ENCODE assay signal across 15 cellular contexts in the genomic region with DNA sequence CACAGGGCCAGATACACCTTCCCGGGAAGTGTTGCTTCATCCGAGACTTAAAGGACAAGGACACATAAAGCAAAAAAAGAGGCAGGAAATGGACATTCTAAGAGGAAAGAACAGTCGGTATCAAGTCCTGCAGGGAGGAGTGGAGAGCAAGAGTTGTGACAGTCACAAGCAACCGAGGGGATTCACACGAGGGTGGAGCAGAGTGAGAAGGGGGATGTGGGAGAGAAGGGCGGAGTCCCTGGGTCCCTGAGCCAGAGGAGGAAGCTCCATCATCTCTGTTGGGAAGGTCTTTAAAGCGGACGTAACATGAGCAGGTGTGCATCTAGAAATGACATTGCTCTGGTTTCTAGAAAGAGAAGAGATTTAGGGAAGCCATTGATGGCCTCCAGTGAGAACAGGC. TPM values are rescaled to one million over a fixed set of nuclear protein-coding genes. Genes with fewer than 3 reads are reported as not detected.
DNase-seq lines count a peak whose midpoint lies in the region; ATAC-seq and TF ChIP-seq lines count a peak whose summit lies in the region.
"Had no signal": no experiment of that assay in that cellular context is flagged by ENCODE, and none has a peak within 500 bp of the region (broad histone marks: within the 10 kb centered on the region; RNA-seq: fewer than 3 reads in every experiment).

No MANE protein-coding gene starts in this region.

- H3K27me3 Mint-ChIP-seq in activated CD8-positive, alpha-beta memory T cell treated with anti-CD3 and anti-CD28 coated beads, Interleukin-2, amount 10 ng/mL, durations not matched to agents 7 days and 5 days, result peaks cover 3% of the 10 kb centered on the region
- H3K27me3 Mint-ChIP-seq in type B pancreatic cell, result no peaks in the 10 kb centered on the region

- H3K9me3 Mint-ChIP-seq in activated CD8-positive, alpha-beta memory T cell treated with anti-CD3 and anti-CD28 coated beads, Interleukin-2, amount 10 ng/mL, durations not matched to agents 7 days and 5 days (ENCODE audit: low read depth), result no peaks in the 10 kb centered on the region
- peaks cover 4% of the 10 kb centered on the region for H3K9me3 Mint-ChIP-seq in type B pancreatic cell
- H3K9me3 Mint-ChIP-seq: CD4-positive, alpha-beta T cell; CD8-positive, alpha-beta T cell had no signal

- H3K27ac Mint-ChIP-seq in activated CD8-positive, alpha-beta memory T cell treated with anti-CD3 and anti-CD28 coated beads, Interleukin-2, amount 10 ng/mL, durations not matched to agents 7 days and 5 days, result no peak overlapping the region
- H3K27ac Mint-ChIP-seq in type B pancreatic cell, result no peak overlapping the region
- H3K27ac Mint-ChIP-seq: B cell; CD4-positive, alpha-beta T cell; CD8-positive, alpha-beta T cell had no signal

- H3K4me1 Mint-ChIP-seq in activated CD8-positive, alpha-beta memory T cell treated with anti-CD3 and anti-CD28 coated beads, Interleukin-2, amount 10 ng/mL, durations not matched to agents 7 days and 5 days, result no peaks in the 10 kb centered on the region
- peaks cover 7% of the 10 kb centered on the region for H3K4me1 Mint-ChIP-seq in type B pancreatic cell (ENCODE audit: unreplicated experiment)
- H3K4me1 Mint-ChIP-seq: B cell had no signal

- H3K36me3 Mint-ChIP-seq in activated CD8-positive, alpha-beta memory T cell treated with anti-CD3 and anti-CD28 coated beads, Interleukin-2, amount 10 ng/mL, durations not matched to agents 7 days and 5 days, result no peaks in the 10 kb centered on the region
- H3K36me3 Mint-ChIP-seq in type B pancreatic cell, result no peaks in the 10 kb centered on the region
- H3K36me3 Mint-ChIP-seq: CD8-positive, alpha-beta T cell had no signal

- no peak for TF ChIP-seq CTCF in type B pancreatic cell (conservative IDR thresholded peaks at IDR 0.05)

- ATAC-seq in activated CD8-positive, alpha-beta memory T cell treated with anti-CD3 and anti-CD28 coated beads, Interleukin-2, amount 10 ng/mL, durations not matched to agents 7 days and 5 days, result no peak
- ATAC-seq in GM19035 (IDR thresholded peaks at IDR 0.05; ENCODE audit: unreplicated experiment), result no peak
- ATAC-seq: A549; CD8-positive, alpha-beta T cell had no signal

- peak; percentile 26 for DNase-seq in activated CD8-positive, alpha-beta memory T cell treated with anti-CD3 and anti-CD28 coated beads, Interleukin-2, amount 50 U/mL, for 48 hours
- DNase-seq in activated CD8-positive, alpha-beta memory T cell treated with anti-CD3 and anti-CD28 coated beads, Interleukin-2, amount 10 ng/mL, durations not matched to agents 7 days and 5 days, result no peak
- DNase-seq in type B pancreatic cell (ENCODE audit: extremely low spot score, unreplicated experiment) (peak; percentile 34), NCI-H226 (no peak)
- DNase-seq: AML-193; Caco-2; Calu3; CD4-positive, alpha-beta T cell; CD8-positive, alpha-beta T cell; DMS79 treated with DMSO at 0.1 percent for 48 hours; GF-D8 had no signal

- CTCF ChIA-PET in activated CD8-positive, alpha-beta memory T cell treated with anti-CD3 and anti-CD28 coated beads, Interleukin-2, amount 10 ng/mL, durations not matched to agents 7 days and 5 days (lab: Charles Lee), result no interaction called here

- no peak overlapping the region for H3K4me3 Mint-ChIP-seq in activated CD8-positive, alpha-beta memory T cell treated with anti-CD3 and anti-CD28 coated beads, Interleukin-2, amount 10 ng/mL, durations not matched to agents 7 days and 5 days
- H3K4me3 Mint-ChIP-seq in type B pancreatic cell, result no peak overlapping the region
- H3K4me3 Mint-ChIP-seq: B cell; CD4-positive, alpha-beta T cell; CD8-positive, alpha-beta T cell had no signal

RNA-seq across cellular contexts. Expression of gene AIPL1, which starts 47.1 kb away (rescaled TPM):
- total RNA-seq in activated CD8-positive, alpha-beta memory T cell treated with anti-CD3 and anti-CD28 coated beads, Interleukin-2, amount 10 ng/mL, durations not matched to agents 7 days and 5 days, result not detected
- total RNA-seq in type B pancreatic cell (ENCODE audit: low replicate concordance), result not detected in 2 replicates
- total RNA-seq: A172; B cell; Caco-2; Calu3; CD4-positive, alpha-beta T cell; CD8-positive, alpha-beta T cell had no signal

RNA-seq across cellular contexts. Expression of gene PIMREG, which starts 56.4 kb away (rescaled TPM):
- total RNA-seq in activated CD8-positive, alpha-beta memory T cell treated with anti-CD3 and anti-CD28 coated beads, Interleukin-2, amount 10 ng/mL, durations not matched to agents 7 days and 5 days, result 10 to 100 TPM in 1 of 2 experiments, 1 to 10 TPM in 1; 6.8 to 17.0 TPM
- total RNA-seq in type B pancreatic cell (ENCODE audit: low replicate concordance), result 7.6 and 45.1 TPM in 2 replicates
- total RNA-seq: B cell; CD4-positive, alpha-beta T cell; CD8-positive, alpha-beta T cell had no signal

Comparison
In these comparisons a context has a peak if more than half of its experiments do, and no peak if none do; other contexts are left out.
1. DNase-seq: peak in activated CD8-positive, alpha-beta memory T cell treated with anti-CD3 and anti-CD28 coated beads, Interleukin-2, amount 50 U/mL, for 48 hours (single experiment) and type B pancreatic cell (single experiment); none in activated CD8-positive, alpha-beta memory T cell treated with anti-CD3 and anti-CD28 coated beads, Interleukin-2, amount 10 ng/mL, durations not matched to agents 7 days and 5 days (single experiment) and NCI-H226 (single experiment).